In the genomic region with DNA sequence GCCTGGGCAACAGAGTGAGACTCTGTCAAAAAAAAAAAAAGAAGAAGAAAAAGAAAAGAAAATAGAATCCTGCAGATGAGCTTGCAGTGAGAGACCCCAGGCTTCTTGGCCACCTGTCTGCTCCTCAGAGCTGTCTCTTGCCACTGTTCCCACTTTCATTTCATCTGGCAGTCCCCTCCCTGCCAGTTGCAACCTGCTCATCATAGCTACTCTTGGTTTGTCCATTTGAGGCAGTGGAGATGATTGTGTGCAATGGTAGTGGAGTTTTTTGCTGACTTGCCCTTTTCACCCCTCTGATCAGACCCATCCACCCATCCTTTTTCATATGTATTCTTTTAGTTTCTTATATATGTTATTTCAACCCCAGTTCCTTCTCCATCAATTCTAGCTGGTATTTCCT, we compare ENCODE assay signal across 15 cellular contexts. TPM values are rescaled to one million over a fixed set of nuclear protein-coding genes. Genes with fewer than 3 reads are reported as not detected.
A peak's percentile ranks its signal among the peaks of the same experiment; 100 is the strongest.
DNase-seq lines count a peak whose midpoint lies in the region; ATAC-seq, FAIRE-seq and TF ChIP-seq lines count a peak whose summit lies in the region.
"Had no signal": no experiment of that assay in that cellular context is flagged by ENCODE, and none has a peak within 500 bp of the region (broad histone marks: within the 10 kb centered on the region; RNA-seq: fewer than 3 reads in every experiment).

No MANE protein-coding gene starts in this region.

- H3K4me3 ChIP-seq in astrocyte (ENCODE audit: insufficient read depth, low read depth, low read length) (no peak overlapping the region), prostate gland (no peak overlapping the region), gastroesophageal sphincter (no peak overlapping the region)
- H3K4me3 ChIP-seq: cardiac muscle cell had no signal

- no peak overlapping the region for H3K27ac ChIP-seq in astrocyte (ENCODE audit: low read depth, low read length)
- H3K27ac ChIP-seq in prostate gland = no peak overlapping the region
- no peak overlapping the region for H3K27ac ChIP-seq in gastroesophageal sphincter
- H3K27ac ChIP-seq: cardiac muscle cell had no signal

- CTCF ChIA-PET in Calu3 (lab: Charles Lee) = no interaction called here

- no peak for TF ChIP-seq EP300 in gastroesophageal sphincter (IDR thresholded peaks at IDR 0.05)

- H3K27me3 ChIP-seq in astrocyte (ENCODE audit: insufficient read depth, low read length) (no peaks in the 10 kb centered on the region), prostate gland (replicated peaks; ENCODE audit: insufficient read depth) (no peaks in the 10 kb centered on the region), gastroesophageal sphincter (no peaks in the 10 kb centered on the region)
- H3K27me3 ChIP-seq: cardiac muscle cell had no signal

- H3K4me1 ChIP-seq in astrocyte (ENCODE audit: insufficient read depth, low read length) (peaks cover 20% of the 10 kb centered on the region), prostate gland (replicated peaks) (no peaks in the 10 kb centered on the region), gastroesophageal sphincter (peaks cover 0 to 6% (median 6%) of the 10 kb centered on the region in 3 donors)

- TF ChIP-seq POLR2A in prostate gland (IDR thresholded peaks at IDR 0.05) (no peak), gastroesophageal sphincter (IDR thresholded peaks at IDR 0.05) (no peak)

- TF ChIP-seq CTCF in astrocyte (IDR thresholded peaks at IDR 0.05; ENCODE audit: insufficient read depth, low read depth, low read length) (no peak), Calu3 (IDR thresholded peaks at IDR 0.05; ENCODE audit: unreplicated experiment) (no peak), prostate gland (IDR thresholded peaks at IDR 0.05) (no peak), gastroesophageal sphincter (IDR thresholded peaks at IDR 0.05) (no peak)

- peak overlapping the region; percentile 64 for H3K4me3 Mint-ChIP-seq in astrocyte (ENCODE audit: unreplicated experiment)
- no peak overlapping the region for H3K4me3 Mint-ChIP-seq in Calu3 (ENCODE audit: low read depth, unreplicated experiment)
- H3K4me3 Mint-ChIP-seq: CD4-positive, alpha-beta memory T cell; neural crest cell had no signal

- H3K9ac ChIP-seq in astrocyte (ENCODE audit: low read length) = no peak overlapping the region

- H3K36me3 ChIP-seq in astrocyte (ENCODE audit: insufficient read depth, low read length) (no peaks in the 10 kb centered on the region), prostate gland (no peaks in the 10 kb centered on the region), gastroesophageal sphincter (no peaks in the 10 kb centered on the region)
- H3K36me3 ChIP-seq: cardiac muscle cell had no signal

- no peaks in the 10 kb centered on the region for H4K20me1 ChIP-seq in astrocyte (ENCODE audit: insufficient read depth, low read length)

- H3K27me3 Mint-ChIP-seq in astrocyte (ENCODE audit: low read depth, unreplicated experiment) = no peaks in the 10 kb centered on the region
- no peaks in the 10 kb centered on the region for H3K27me3 Mint-ChIP-seq in Calu3 (ENCODE audit: unreplicated experiment)

- intact Hi-C loops in Calu3 (cut with micrococcal nuclease; ENCODE audit: unreplicated experiment) (no loop called here), prostate gland (cut with DNase I) (no loop called here)

- no peak overlapping the region for H2AFZ ChIP-seq in astrocyte (ENCODE audit: low read depth, low read length)

- H3K36me3 Mint-ChIP-seq in astrocyte (ENCODE audit: low read depth, unreplicated experiment) (peaks cover 6% of the 10 kb centered on the region), Calu3 (ENCODE audit: insufficient read depth, unreplicated experiment) (peaks cover 12% of the 10 kb centered on the region)

- FAIRE-seq in astrocyte (lab: Jason Lieb, UNC) = no peak
- FAIRE-seq: GM18507, kidney had no signal

- H3K4me2 ChIP-seq in astrocyte (ENCODE audit: low read length) = no peak overlapping the region

- peaks cover 2% of the 10 kb centered on the region for H3K79me2 ChIP-seq in astrocyte (ENCODE audit: insufficient read depth, low read length)

- H3K9me3 ChIP-seq in astrocyte (ENCODE audit: insufficient read depth, low read depth, low read length) (no peaks in the 10 kb centered on the region), prostate gland (no peaks in the 10 kb centered on the region), gastroesophageal sphincter (peaks cover 0 to 9% (median 0%) of the 10 kb centered on the region in 3 donors)

- BruUV-seq in Calu3 (replicated peaks; lab: Mats Ljungman, UMichigan) = no TSS peak

- peaks cover 4% of the 10 kb centered on the region for H3K9me3 Mint-ChIP-seq in astrocyte (ENCODE audit: unreplicated experiment)
- no peaks in the 10 kb centered on the region for H3K9me3 Mint-ChIP-seq in Calu3 (ENCODE audit: low read depth, unreplicated experiment)
- H3K9me3 Mint-ChIP-seq: neural crest cell had no signal

- peak; percentile 78 for ATAC-seq in GM18858 (IDR thresholded peaks at IDR 0.05; ENCODE audit: unreplicated experiment)
- ATAC-seq in GM21528 (IDR thresholded peaks at IDR 0.05; ENCODE audit: low FRiP score, unreplicated experiment) = peak; percentile 53
- ATAC-seq in HG03139 (IDR thresholded peaks at IDR 0.05; ENCODE audit: unreplicated experiment) = peak; percentile 30
- ATAC-seq in gastroesophageal sphincter = no peak
- ATAC-seq: Panc1 had no signal

- H3K4me1 Mint-ChIP-seq in astrocyte (ENCODE audit: low read depth, unreplicated experiment) = peaks cover 58% of the 10 kb centered on the region
- H3K4me1 Mint-ChIP-seq in Calu3 (ENCODE audit: low read depth, unreplicated experiment) = peaks cover 34% of the 10 kb centered on the region

- DNase-seq in astrocyte (ENCODE audit: low read depth) = no peak
- no peak for DNase-seq in Calu3
- no peak for DNase-seq in NCI-H82 (lab: John Stamatoyannopoulos, UW)
- no peak for DNase-seq in prostate gland (ENCODE audit: low spot score)
- DNase-seq: CD4-positive, alpha-beta memory T cell; kidney; NCI-H187 treated with DMSO at 0.1 percent for 48 hours had no signal

- H3K27ac Mint-ChIP-seq in astrocyte (ENCODE audit: unreplicated experiment) (no peak overlapping the region), Calu3 (ENCODE audit: unreplicated experiment) (no peak overlapping the region)

RNA-seq across cellular contexts. Expression of a gene that starts 28.7 kb away (rescaled TPM):
- total RNA-seq in astrocyte = 13.5 and 22.7 TPM in 2 replicates
- total RNA-seq in Calu3 (2022) = 2.9 and 3.6 TPM in 2 replicates
- 1 to 10 TPM; 4.1 to 7.4 TPM for total RNA-seq in prostate gland
- total RNA-seq in gastroesophageal sphincter = 10 to 100 TPM in 1 of 4 donors, 1 to 10 TPM in 3; 4.4 to 17.2 (median 5.9) TPM
